Comparison of ENCODE assay signal across 15 cellular contexts in the genomic region with DNA sequence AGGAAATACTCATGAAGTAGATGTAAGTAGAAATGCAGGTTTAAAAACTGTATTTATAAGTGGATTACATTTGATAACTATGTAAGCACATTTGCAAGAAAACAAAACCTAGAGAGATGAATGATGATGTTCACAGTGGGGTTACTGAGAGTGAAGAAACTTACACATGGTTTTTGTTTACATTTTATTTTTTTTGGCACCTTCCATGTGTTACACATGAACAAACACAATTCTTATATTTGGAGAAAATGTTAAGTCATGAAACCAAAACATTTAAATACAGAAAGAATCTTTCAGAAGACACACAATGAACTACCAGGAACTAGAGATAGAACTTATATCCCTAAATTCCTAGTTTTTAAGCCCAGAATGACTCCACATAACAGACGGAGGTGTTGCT. TPM values are rescaled to one million over a fixed set of nuclear protein-coding genes. Genes with fewer than 3 reads are reported as not detected.
DNase-seq lines count a peak whose midpoint lies in the region; TF ChIP-seq lines count a peak whose summit lies in the region.
"Had no signal": no experiment of that assay in that cellular context is flagged by ENCODE, and none has a peak within 500 bp of the region (broad histone marks: within the 10 kb centered on the region; RNA-seq: fewer than 3 reads in every experiment).

No MANE protein-coding gene starts in this region.

- H3K27ac Mint-ChIP-seq in neural progenitor cell = no peak overlapping the region
- no peak overlapping the region for H3K27ac Mint-ChIP-seq in progenitor cell of endocrine pancreas
- H3K27ac Mint-ChIP-seq: CD4-positive, CD25-positive, alpha-beta regulatory T cell; CD8-positive, alpha-beta memory T cell had no signal

- DNase-seq in astrocyte of the cerebellum (ENCODE audit: low read depth) (peak; percentile 51), choroid plexus epithelial cell (ENCODE audit: low read depth) (peak; percentile 46), fibroblast of peridontal ligament (ENCODE audit: extremely low read depth) (peak; percentile 31), neural progenitor cell (ENCODE audit: low spot score) (no peak), progenitor cell of endocrine pancreas (ENCODE audit: low spot score, unreplicated experiment) (no peak), NCI-H1105 (lab: John Stamatoyannopoulos, UW) (no peak)
- DNase-seq: ACHN; BE2C; C1 segment of cervical spinal cord; CD4-positive, CD25-positive, alpha-beta regulatory T cell; CD8-positive, alpha-beta memory T cell; COR-L47; GM23248 had no signal

- no peak for TF ChIP-seq CTCF in astrocyte of the cerebellum (IDR thresholded peaks at IDR 0.05; ENCODE audit: low read depth, low read length, missing control alignments)
- no peak for TF ChIP-seq CTCF in choroid plexus epithelial cell (conservative IDR thresholded peaks at IDR 0.05; ENCODE audit: low read depth, low read length)
- TF ChIP-seq CTCF in neural progenitor cell (IDR thresholded peaks at IDR 0.05) = no peak
- no peak for TF ChIP-seq CTCF in progenitor cell of endocrine pancreas (IDR thresholded peaks at IDR 0.05; ENCODE audit: unreplicated experiment)

- H2AFZ ChIP-seq in neural progenitor cell (replicated peaks) = no peak overlapping the region
- H2AFZ ChIP-seq: GM23248 had no signal

- no peaks in the 10 kb centered on the region for H3K36me3 Mint-ChIP-seq in neural progenitor cell
- no peaks in the 10 kb centered on the region for H3K36me3 Mint-ChIP-seq in progenitor cell of endocrine pancreas (ENCODE audit: insufficient read depth)
- H3K36me3 Mint-ChIP-seq: CD4-positive, CD25-positive, alpha-beta regulatory T cell; CD8-positive, alpha-beta memory T cell had no signal

- H3K4me2 ChIP-seq in neural progenitor cell = no peak overlapping the region

- H3K4me3 ChIP-seq in astrocyte of the cerebellum (ENCODE audit: low read depth, low read length) (no peak overlapping the region), choroid plexus epithelial cell (ENCODE audit: low read depth, low read length) (no peak overlapping the region), neural progenitor cell (no peak overlapping the region)
- H3K4me3 ChIP-seq: GM23248, HAP-1 had no signal

- no peak overlapping the region for H3K9ac ChIP-seq in neural progenitor cell
- H3K9ac ChIP-seq: GM23248 had no signal

- in situ Hi-C loops in astrocyte of the cerebellum (cut with HindIII; ENCODE audit: low sequenced_read_pairs) = no loop called here

- no peaks in the 10 kb centered on the region for H3K36me3 ChIP-seq in neural progenitor cell
- H3K36me3 ChIP-seq: BE2C, HAP-1 had no signal

- H3F3A ChIP-seq in neural progenitor cell (ENCODE audit: low read depth) = no peaks in the 10 kb centered on the region

- no peaks in the 10 kb centered on the region for H3K27me3 ChIP-seq in neural progenitor cell
- H3K27me3 ChIP-seq: BE2C had no signal

- H3K4me3 Mint-ChIP-seq in neural progenitor cell (no peak overlapping the region), progenitor cell of endocrine pancreas (ENCODE audit: low read depth) (no peak overlapping the region)
- H3K4me3 Mint-ChIP-seq: CD4-positive, CD25-positive, alpha-beta regulatory T cell; CD8-positive, alpha-beta memory T cell had no signal

- H3K4me1 Mint-ChIP-seq in neural progenitor cell = peaks cover 16% of the 10 kb centered on the region
- no peaks in the 10 kb centered on the region for H3K4me1 Mint-ChIP-seq in progenitor cell of endocrine pancreas (ENCODE audit: low read depth)
- H3K4me1 Mint-ChIP-seq: CD4-positive, CD25-positive, alpha-beta regulatory T cell; CD8-positive, alpha-beta memory T cell had no signal

- H3K27ac ChIP-seq in neural progenitor cell = no peak overlapping the region
- H3K27ac ChIP-seq: GM23248 had no signal

- H3K9me3 ChIP-seq in neural progenitor cell (ENCODE audit: low read depth) = no peaks in the 10 kb centered on the region
- H3K9me3 ChIP-seq: BE2C, HAP-1 had no signal

- no peaks in the 10 kb centered on the region for H3K4me1 ChIP-seq in neural progenitor cell
- H3K4me1 ChIP-seq: BE2C, HAP-1 had no signal

- H3K27me3 Mint-ChIP-seq in neural progenitor cell (ENCODE audit: insufficient read depth, low read depth) (peaks cover 3% of the 10 kb centered on the region), progenitor cell of endocrine pancreas (peaks cover 19% of the 10 kb centered on the region)

- H3K9me3 Mint-ChIP-seq in neural progenitor cell (no peaks in the 10 kb centered on the region), progenitor cell of endocrine pancreas (ENCODE audit: low read depth) (no peaks in the 10 kb centered on the region)
- H3K9me3 Mint-ChIP-seq: CD8-positive, alpha-beta memory T cell had no signal

- H4K20me1 ChIP-seq in neural progenitor cell (ENCODE audit: low read depth) = no peaks in the 10 kb centered on the region

- H3K79me2 ChIP-seq in neural progenitor cell (ENCODE audit: low read depth) = no peaks in the 10 kb centered on the region

RNA-seq across cellular contexts. Expression of gene SPATA31E1, which starts 51.5 kb away (rescaled TPM):
- not detected in 2 replicates for total RNA-seq in neural progenitor cell (ENCODE audit: low replicate concordance)
- not detected in 2 replicates for total RNA-seq in progenitor cell of endocrine pancreas
- total RNA-seq: CD4-positive, CD25-positive, alpha-beta regulatory T cell; CD8-positive, alpha-beta memory T cell; GM23248; H4 had no signal

Comparison
In these comparisons a context has a peak if more than half of its experiments do, and no peak if none do; other contexts are left out.
1. DNase-seq: peak in astrocyte of the cerebellum (single experiment), choroid plexus epithelial cell (single experiment) and fibroblast of peridontal ligament (single experiment); none in neural progenitor cell (single experiment), progenitor cell of endocrine pancreas (single experiment) and NCI-H1105 (single experiment).